In genomic region chr6:28003661-28004060, GRCh38 we compare ENCODE assay signal across 18 cellular contexts. TPM values are rescaled to one million over a fixed set of nuclear protein-coding genes. Genes with fewer than 3 reads are reported as not detected.
"Had no signal": no experiment of that assay in that cellular context is flagged by ENCODE, and none has a peak within 500 bp of the region (broad histone marks: within the 10 kb centered on the region; RNA-seq: fewer than 3 reads in every experiment).

No MANE protein-coding gene starts in this region.

- ATAC-seq: activated CD8-positive, alpha-beta T cell treated with anti-CD3 and anti-CD28 coated beads, Interleukin-2, amount 10 ng/mL, durations not matched to agents 7 days and 5 days; gastroesophageal sphincter; lower lobe of right lung had no signal

- H3K27ac ChIP-seq: gastroesophageal sphincter, lower lobe of right lung, prostate gland, right atrium auricular region, tibial nerve, vagina had no signal

- H3K36me3 Mint-ChIP-seq: brain had no signal

- H3K27ac Mint-ChIP-seq: activated CD4-positive, alpha-beta T cell treated with anti-CD3 and anti-CD28 coated beads, Interleukin-2, amount 10 ng/mL, durations not matched to agents 24 days and 14 days; activated CD8-positive, alpha-beta T cell treated with anti-CD3 and anti-CD28 coated beads, Interleukin-2, amount 10 ng/mL, durations not matched to agents 7 days and 5 days; activated T-cell treated with anti-CD3 and anti-CD28 coated beads, Interleukin-2, amount 50 U/mL, for 24 hours; activated T-helper 2 cell treated with anti-CD3 and anti-CD28 coated beads, Interferon-gamma antibody, Interleukin-2, Interleukin-4, amounts not matched to agents 10 μg/mL and 5 μg/mL and 100 μg/mL, durations not matched to agents 14 hours and 24 hours and 36 hours; brain; stimulated activated naive CD8-positive, alpha-beta T cell treated with anti-CD3 and anti-CD28 coated beads, Interleukin-15, Interleukin-2, amounts not matched to agents 100 ng/mL and 50 ng/mL, for 24 hours; T-helper 1 cell treated with Interleukin-12 subunit alpha and Interleukin-12 subunit beta and Interleukin-4 antibody, amounts not matched to agents 30 μg/mL and 1 μg/mL, for 36 hours had no signal

- H3K4me3 Mint-ChIP-seq: activated CD4-positive, alpha-beta T cell treated with anti-CD3 and anti-CD28 coated beads, Interleukin-2, amount 10 ng/mL, durations not matched to agents 24 days and 14 days; activated CD8-positive, alpha-beta T cell treated with anti-CD3 and anti-CD28 coated beads, Interleukin-2, amount 10 ng/mL, durations not matched to agents 7 days and 5 days; activated T-cell treated with anti-CD3 and anti-CD28 coated beads, Interleukin-2, amount 50 U/mL, for 24 hours; brain; stimulated activated naive CD8-positive, alpha-beta T cell treated with anti-CD3 and anti-CD28 coated beads, Interleukin-15, Interleukin-2, amounts not matched to agents 100 ng/mL and 50 ng/mL, for 24 hours; T-helper 1 cell treated with Interleukin-12 subunit alpha and Interleukin-12 subunit beta and Interleukin-4 antibody, amounts not matched to agents 30 μg/mL and 1 μg/mL, for 36 hours had no signal

- DNase-seq: activated CD4-positive, alpha-beta T cell treated with anti-CD3 and anti-CD28 coated beads, Interleukin-2, amount 10 ng/mL, durations not matched to agents 24 days and 14 days; activated CD8-positive, alpha-beta T cell treated with anti-CD3 and anti-CD28 coated beads, Interleukin-2, amount 10 ng/mL, durations not matched to agents 7 days and 5 days; activated naive CD4-positive, alpha-beta T cell treated with Interleukin-2 at 50 U/mL for 16 hours; activated T-cell treated with anti-CD3 and anti-CD28 coated beads, Interleukin-2, amount 50 U/mL, for 24 hours; central memory CD4-positive, alpha-beta T cell; lower lobe of right lung; midbrain; stimulated activated CD4-positive, alpha-beta T cell treated with anti-CD3 and anti-CD28 coated beads, Interleukin-2, amount 100 ng/mL, for 48 hours had no signal

- H3K9me3 Mint-ChIP-seq: activated CD4-positive, alpha-beta T cell treated with anti-CD3 and anti-CD28 coated beads, Interleukin-2, amount 10 ng/mL, durations not matched to agents 24 days and 14 days; activated T-cell treated with anti-CD3 and anti-CD28 coated beads, Interleukin-2, amount 50 U/mL, for 24 hours; activated T-helper 2 cell treated with anti-CD3 and anti-CD28 coated beads, Interferon-gamma antibody, Interleukin-2, Interleukin-4, amounts not matched to agents 10 μg/mL and 5 μg/mL and 100 μg/mL, durations not matched to agents 14 hours and 24 hours and 36 hours; brain; stimulated activated naive CD8-positive, alpha-beta T cell treated with anti-CD3 and anti-CD28 coated beads, Interleukin-15, Interleukin-2, amounts not matched to agents 100 ng/mL and 50 ng/mL, for 24 hours; T-helper 1 cell treated with Interleukin-12 subunit alpha and Interleukin-12 subunit beta and Interleukin-4 antibody, amounts not matched to agents 30 μg/mL and 1 μg/mL, for 36 hours had no signal

- H3K27me3 Mint-ChIP-seq: stimulated activated naive CD8-positive, alpha-beta T cell treated with anti-CD3 and anti-CD28 coated beads, Interleukin-15, Interleukin-2, amounts not matched to agents 100 ng/mL and 50 ng/mL, for 24 hours had no signal

- H3K4me1 Mint-ChIP-seq: activated CD4-positive, alpha-beta T cell treated with anti-CD3 and anti-CD28 coated beads, Interleukin-2, amount 10 ng/mL, durations not matched to agents 24 days and 14 days had no signal

RNA-seq across cellular contexts. Expression of gene OR2B6, which starts 46.6 kb away (rescaled TPM):
- total RNA-seq: activated CD4-positive, alpha-beta T cell treated with anti-CD3 and anti-CD28 coated beads, Interleukin-2, amount 10 ng/mL, durations not matched to agents 24 days and 14 days; activated CD8-positive, alpha-beta T cell treated with anti-CD3 and anti-CD28 coated beads, Interleukin-2, amount 10 ng/mL, durations not matched to agents 7 days and 5 days; activated T-helper 2 cell treated with anti-CD3 and anti-CD28 coated beads, Interferon-gamma antibody, Interleukin-2, Interleukin-4, amounts not matched to agents 10 μg/mL and 5 μg/mL and 100 μg/mL, durations not matched to agents 14 hours and 24 hours and 36 hours; gastroesophageal sphincter; lower lobe of right lung; osteocyte; prostate gland; right atrium auricular region; tibial nerve; vagina had no signal
